16 cellular contexts compared by ENCODE assay signal in the genomic region with DNA sequence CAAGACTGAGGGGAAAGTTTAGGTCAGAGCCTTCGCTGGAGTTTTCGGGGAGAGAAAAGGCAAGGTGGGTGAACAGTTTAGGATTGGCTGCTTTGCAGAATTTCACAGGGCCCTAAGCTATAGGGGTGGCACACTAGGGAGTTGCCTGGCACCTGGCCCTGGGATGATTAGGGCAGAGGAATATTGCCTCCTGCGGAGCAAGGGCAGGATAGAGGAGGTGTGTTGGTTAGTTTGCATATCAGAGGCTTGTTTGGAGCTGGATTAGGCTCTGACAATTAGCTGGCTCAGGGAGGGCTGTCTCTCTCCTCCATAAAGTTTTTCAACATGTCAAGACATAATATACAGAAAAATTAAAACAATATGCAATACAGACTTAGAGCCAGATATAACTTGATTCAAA.
DNase-seq lines count a peak whose midpoint lies in the region; ATAC-seq and TF ChIP-seq lines count a peak whose summit lies in the region.
"Had no signal": no experiment of that assay in that cellular context is flagged by ENCODE, and none has a peak within 500 bp of the region (broad histone marks: within the 10 kb centered on the region; RNA-seq: fewer than 3 reads in every experiment).

No MANE protein-coding gene starts in this region.

- no peaks in the 10 kb centered on the region for H3K27me3 Mint-ChIP-seq in activated CD4-positive, alpha-beta T cell treated with anti-CD3 and anti-CD28 coated beads, Interleukin-2, amount 10 ng/mL, durations not matched to agents 24 days and 14 days
- H3K27me3 Mint-ChIP-seq in WTC11 (ENCODE audit: low read depth), result peaks cover 43% of the 10 kb centered on the region

- peak; percentile 40 for DNase-seq in activated CD4-positive, alpha-beta T cell treated with anti-CD3 and anti-CD28 coated beads, Interleukin-2, amount 10 ng/mL, durations not matched to agents 24 days and 14 days
- DNase-seq in activated CD4-positive, alpha-beta T cell treated with anti-CD3 and anti-CD28 coated beads for 1 hour, result no peak
- DNase-seq in WTC11 (ENCODE audit: low spot score), result no peak
- DNase-seq in NCI-H1417 (lab: John Stamatoyannopoulos, UW), result no peak
- no peak for DNase-seq in posterior vena cava (ENCODE audit: low spot score)
- DNase-seq: C1 segment of cervical spinal cord; Calu3; CD4-positive, alpha-beta memory T cell; COR-L47; DMS79; EL; GDM1; HFFc6 had no signal

- no peak overlapping the region for H3K4me3 Mint-ChIP-seq in activated CD4-positive, alpha-beta T cell treated with anti-CD3 and anti-CD28 coated beads, Interleukin-2, amount 10 ng/mL, durations not matched to agents 24 days and 14 days
- no peak overlapping the region for H3K4me3 Mint-ChIP-seq in WTC11
- H3K4me3 Mint-ChIP-seq: CD4-positive, alpha-beta memory T cell; HFFc6 had no signal

- H3K27ac Mint-ChIP-seq in activated CD4-positive, alpha-beta T cell treated with anti-CD3 and anti-CD28 coated beads, Interleukin-2, amount 10 ng/mL, durations not matched to agents 24 days and 14 days, result no peak overlapping the region
- H3K27ac Mint-ChIP-seq in WTC11, result no peak overlapping the region
- H3K27ac Mint-ChIP-seq: HFFc6 had no signal

- H3K4me1 Mint-ChIP-seq in activated CD4-positive, alpha-beta T cell treated with anti-CD3 and anti-CD28 coated beads, Interleukin-2, amount 10 ng/mL, durations not matched to agents 24 days and 14 days, result no peaks in the 10 kb centered on the region
- peaks cover 16% of the 10 kb centered on the region for H3K4me1 Mint-ChIP-seq in WTC11
- H3K4me1 Mint-ChIP-seq: CD4-positive, alpha-beta memory T cell had no signal

- CTCF ChIA-PET in WTC11 (lab: Charles Lee), result interaction anchor here (1.9 kb wide), 1 partner anchor 15 kb away, joined by 6 read pairs; no protein-coding TSS in a partner anchor

- ATAC-seq in WTC11 (peak; percentile 66), esophagus mucosa (peak; percentile 67), GM21360 (IDR thresholded peaks at IDR 0.05; ENCODE audit: unreplicated experiment) (no peak)
- ATAC-seq: GM12878 had no signal

- intact Hi-C loops in activated CD4-positive, alpha-beta T cell treated with anti-CD3 and anti-CD28 coated beads, Interleukin-2, amount 10 ng/mL, durations not matched to agents 24 days and 14 days (cut with micrococcal nuclease), result no loop called here
- intact Hi-C loops in posterior vena cava (cut with DNase I), result no loop called here

- H3K36me3 Mint-ChIP-seq in activated CD4-positive, alpha-beta T cell treated with anti-CD3 and anti-CD28 coated beads, Interleukin-2, amount 10 ng/mL, durations not matched to agents 24 days and 14 days (ENCODE audit: low read depth), result no peaks in the 10 kb centered on the region
- H3K36me3 Mint-ChIP-seq in WTC11, result no peaks in the 10 kb centered on the region

- POLR2A ChIA-PET in WTC11 (lab: Charles Lee), result no interaction called here

- no peaks in the 10 kb centered on the region for H3K9me3 Mint-ChIP-seq in activated CD4-positive, alpha-beta T cell treated with anti-CD3 and anti-CD28 coated beads, Interleukin-2, amount 10 ng/mL, durations not matched to agents 24 days and 14 days
- H3K9me3 Mint-ChIP-seq in WTC11, result no peaks in the 10 kb centered on the region

- TF ChIP-seq CTCF in WTC11 (IDR thresholded peaks at IDR 0.05), result no peak

TF ChIP-seq in WTC11, 78 proteins besides CTCF, POLR2A, EP300 and RAD21:
- no peak for TF ChIP-seq TCF7 (CRISPR knock-in tag; IDR thresholded peaks at IDR 0.05; ENCODE audit: low read depth)
- TF ChIP-seq, protein P1, sequence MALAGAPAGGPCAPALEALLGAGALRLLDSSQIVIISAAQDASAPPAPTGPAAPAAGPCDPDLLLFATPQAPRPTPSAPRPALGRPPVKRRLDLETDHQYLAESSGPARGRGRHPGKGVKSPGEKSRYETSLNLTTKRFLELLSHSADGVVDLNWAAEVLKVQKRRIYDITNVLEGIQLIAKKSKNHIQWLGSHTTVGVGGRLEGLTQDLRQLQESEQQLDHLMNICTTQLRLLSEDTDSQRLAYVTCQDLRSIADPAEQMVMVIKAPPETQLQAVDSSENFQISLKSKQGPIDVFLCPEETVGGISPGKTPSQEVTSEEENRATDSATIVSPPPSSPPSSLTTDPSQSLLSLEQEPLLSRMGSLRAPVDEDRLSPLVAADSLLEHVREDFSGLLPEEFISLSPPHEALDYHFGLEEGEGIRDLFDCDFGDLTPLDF (CRISPR knock-in tag; IDR thresholded peaks at IDR 0.05), result no peak
- TF ChIP-seq, protein P2, sequence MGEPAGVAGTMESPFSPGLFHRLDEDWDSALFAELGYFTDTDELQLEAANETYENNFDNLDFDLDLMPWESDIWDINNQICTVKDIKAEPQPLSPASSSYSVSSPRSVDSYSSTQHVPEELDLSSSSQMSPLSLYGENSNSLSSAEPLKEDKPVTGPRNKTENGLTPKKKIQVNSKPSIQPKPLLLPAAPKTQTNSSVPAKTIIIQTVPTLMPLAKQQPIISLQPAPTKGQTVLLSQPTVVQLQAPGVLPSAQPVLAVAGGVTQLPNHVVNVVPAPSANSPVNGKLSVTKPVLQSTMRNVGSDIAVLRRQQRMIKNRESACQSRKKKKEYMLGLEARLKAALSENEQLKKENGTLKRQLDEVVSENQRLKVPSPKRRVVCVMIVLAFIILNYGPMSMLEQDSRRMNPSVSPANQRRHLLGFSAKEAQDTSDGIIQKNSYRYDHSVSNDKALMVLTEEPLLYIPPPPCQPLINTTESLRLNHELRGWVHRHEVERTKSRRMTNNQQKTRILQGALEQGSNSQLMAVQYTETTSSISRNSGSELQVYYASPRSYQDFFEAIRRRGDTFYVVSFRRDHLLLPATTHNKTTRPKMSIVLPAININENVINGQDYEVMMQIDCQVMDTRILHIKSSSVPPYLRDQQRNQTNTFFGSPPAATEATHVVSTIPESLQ (CRISPR knock-in tag; IDR thresholded peaks at IDR 0.05), result no peak
- TF ChIP-seq, protein P3, sequence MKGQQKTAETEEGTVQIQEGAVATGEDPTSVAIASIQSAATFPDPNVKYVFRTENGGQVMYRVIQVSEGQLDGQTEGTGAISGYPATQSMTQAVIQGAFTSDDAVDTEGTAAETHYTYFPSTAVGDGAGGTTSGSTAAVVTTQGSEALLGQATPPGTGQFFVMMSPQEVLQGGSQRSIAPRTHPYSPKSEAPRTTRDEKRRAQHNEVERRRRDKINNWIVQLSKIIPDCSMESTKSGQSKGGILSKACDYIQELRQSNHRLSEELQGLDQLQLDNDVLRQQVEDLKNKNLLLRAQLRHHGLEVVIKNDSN (CRISPR knock-in tag; IDR thresholded peaks at IDR 0.05), result no peak
- TF ChIP-seq GRHL2 (CRISPR knock-in tag; IDR thresholded peaks at IDR 0.05; ENCODE audit: insufficient replicate concordance, severe bottlenecking), result no peak
- no peak for TF ChIP-seq CBFB (CRISPR knock-in tag; IDR thresholded peaks at IDR 0.05; ENCODE audit: low read depth)
- no peak for TF ChIP-seq ZNF138 (CRISPR knock-in tag; conservative IDR thresholded peaks at IDR 0.05)
- TF ChIP-seq, protein P4, sequence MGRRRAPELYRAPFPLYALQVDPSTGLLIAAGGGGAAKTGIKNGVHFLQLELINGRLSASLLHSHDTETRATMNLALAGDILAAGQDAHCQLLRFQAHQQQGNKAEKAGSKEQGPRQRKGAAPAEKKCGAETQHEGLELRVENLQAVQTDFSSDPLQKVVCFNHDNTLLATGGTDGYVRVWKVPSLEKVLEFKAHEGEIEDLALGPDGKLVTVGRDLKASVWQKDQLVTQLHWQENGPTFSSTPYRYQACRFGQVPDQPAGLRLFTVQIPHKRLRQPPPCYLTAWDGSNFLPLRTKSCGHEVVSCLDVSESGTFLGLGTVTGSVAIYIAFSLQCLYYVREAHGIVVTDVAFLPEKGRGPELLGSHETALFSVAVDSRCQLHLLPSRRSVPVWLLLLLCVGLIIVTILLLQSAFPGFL (CRISPR knock-in tag; IDR thresholded peaks at IDR 0.05; ENCODE audit: borderline replicate concordance), result no peak
- TF ChIP-seq TEAD1 (CRISPR knock-in tag; IDR thresholded peaks at IDR 0.05), result no peak
- TF ChIP-seq FOXK1 (CRISPR knock-in tag; IDR thresholded peaks at IDR 0.05), result no peak
- TF ChIP-seq JUN (CRISPR knock-in tag; IDR thresholded peaks at IDR 0.05), result no peak
- TF ChIP-seq NFATC4 (CRISPR knock-in tag; IDR thresholded peaks at IDR 0.05), result no peak
- TF ChIP-seq NR1H2 (CRISPR knock-in tag; IDR thresholded peaks at IDR 0.05), result no peak
- TF ChIP-seq ZNF121 (CRISPR knock-in tag; IDR thresholded peaks at IDR 0.05), result no peak
- no peak for TF ChIP-seq GABPB1 (CRISPR knock-in tag; IDR thresholded peaks at IDR 0.05)
- TF ChIP-seq GTF2I (CRISPR knock-in tag; conservative IDR thresholded peaks at IDR 0.05), result no peak
